ENCODE assay signal across 8 cellular contexts in the genomic region with DNA sequence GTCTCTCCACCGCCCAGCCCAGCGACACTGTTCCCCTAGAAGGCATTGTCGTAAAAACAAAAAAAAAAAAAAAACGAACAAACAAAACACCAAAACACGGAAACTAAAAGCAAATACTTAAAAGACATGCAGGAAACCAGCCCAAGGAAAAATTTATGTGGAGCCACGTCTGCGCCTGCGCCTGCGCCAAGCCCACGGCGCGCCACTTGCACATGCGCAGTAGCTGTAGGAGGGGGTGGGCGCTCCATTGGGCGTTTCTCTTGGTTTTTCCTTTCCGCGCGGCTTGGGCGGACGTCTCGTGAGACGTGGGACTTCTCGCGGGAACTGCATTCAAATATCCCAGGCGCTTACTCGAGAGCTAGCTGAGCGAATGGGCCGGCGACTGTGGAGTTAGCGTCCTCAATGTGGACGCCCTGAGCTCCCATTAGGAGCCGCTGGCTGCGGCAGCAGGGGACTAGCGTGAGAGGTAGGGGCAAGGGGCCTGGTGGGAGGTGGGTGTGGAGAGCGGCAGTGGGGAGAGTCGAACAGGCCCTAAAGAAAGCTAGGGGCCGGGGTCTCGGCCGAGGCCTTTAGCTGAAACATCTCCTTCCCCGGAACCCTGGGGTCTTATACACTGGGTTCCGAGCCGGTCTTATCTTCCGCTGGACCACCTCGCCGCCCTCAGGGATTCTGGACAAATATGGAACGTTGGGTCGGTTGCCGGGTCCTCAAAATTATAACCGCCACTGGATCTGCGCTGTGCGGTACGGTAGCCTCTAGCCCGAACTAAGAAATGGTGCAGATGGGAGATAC. TPM values are rescaled to one million over a fixed set of nuclear protein-coding genes. Genes with fewer than 3 reads are reported as not detected.
A peak's percentile ranks its signal among the peaks of the same experiment; 100 is the strongest.
DNase-seq lines count a peak whose midpoint lies in the region; ATAC-seq and TF ChIP-seq lines count a peak whose summit lies in the region.

A gene with protein sequence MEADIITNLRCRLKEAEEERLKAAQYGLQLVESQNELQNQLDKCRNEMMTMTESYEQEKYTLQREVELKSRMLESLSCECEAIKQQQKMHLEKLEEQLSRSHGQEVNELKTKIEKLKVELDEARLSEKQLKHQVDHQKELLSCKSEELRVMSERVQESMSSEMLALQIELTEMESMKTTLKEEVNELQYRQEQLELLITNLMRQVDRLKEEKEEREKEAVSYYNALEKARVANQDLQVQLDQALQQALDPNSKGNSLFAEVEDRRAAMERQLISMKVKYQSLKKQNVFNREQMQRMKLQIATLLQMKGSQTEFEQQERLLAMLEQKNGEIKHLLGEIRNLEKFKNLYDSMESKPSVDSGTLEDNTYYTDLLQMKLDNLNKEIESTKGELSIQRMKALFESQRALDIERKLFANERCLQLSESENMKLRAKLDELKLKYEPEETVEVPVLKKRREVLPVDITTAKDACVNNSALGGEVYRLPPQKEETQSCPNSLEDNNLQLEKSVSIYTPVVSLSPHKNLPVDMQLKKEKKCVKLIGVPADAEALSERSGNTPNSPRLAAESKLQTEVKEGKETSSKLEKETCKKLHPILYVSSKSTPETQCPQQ (plus strand): TSS at position 350 of the 792 bp plus-strand sequence. CDS start 4,644 bp downstream, outside the sequence.

- H3K79me2 ChIP-seq in DND-41 (ENCODE audit: insufficient read depth, low read length) (peaks cover 51% of the 10 kb centered on the region), GM23248 (ENCODE audit: insufficient read depth) (peaks cover 51% of the 10 kb centered on the region)

- no peaks in the 10 kb centered on the region for H3K9me3 ChIP-seq in DND-41 (ENCODE audit: insufficient read depth, low read length, severe bottlenecking)
- no peaks in the 10 kb centered on the region for H3K9me3 ChIP-seq in GM23248 (ENCODE audit: low read depth)

- no peaks in the 10 kb centered on the region for H3K9me2 ChIP-seq in GM23248 (ENCODE audit: insufficient read depth)

- peak within 1 kb of the TSS; percentile 80 for H2AFZ ChIP-seq in DND-41 (ENCODE audit: low read depth, low read length)
- H2AFZ ChIP-seq in GM23248: peak within 1 kb of the TSS; percentile 91

- H3K27me3 Mint-ChIP-seq in activated T-helper 1 cell treated with anti-CD3 and anti-CD28 coated beads, Interleukin-12 subunit alpha, Interleukin-12 subunit beta, Interleukin-2, Interleukin-4 antibody, amounts not matched to agents 30 ng/mL and 10 ng/mL and 1 ng/mL, durations not matched to agents 14 hours and 24 hours and 36 hours (ENCODE audit: insufficient read depth): peaks cover 7% of the 10 kb centered on the region
- peaks cover 7 to 17% (median 9%) of the 10 kb centered on the region in 3 donors for H3K27me3 Mint-ChIP-seq in naive B cell
- H3K27me3 Mint-ChIP-seq in stimulated activated memory B cell treated with anti-CD40 and anti-IgM and Interleukin-4, amounts not matched to agents 10 μg/mL and 1 μg/mL and 100 μg/mL, for 72 hours: no peaks in the 10 kb centered on the region

- peaks cover 60% of the 10 kb centered on the region for H3F3A ChIP-seq in GM23248 (ENCODE audit: insufficient read depth)

- ATAC-seq in DND-41 (ENCODE audit: insufficient read depth, low read depth): peak; percentile 95
- ATAC-seq in naive B cell (ENCODE audit: low read depth in 2 of 2): peak; percentile 96 to 97
- peak; percentile 96 for ATAC-seq in stimulated activated memory B cell treated with anti-CD40 and anti-IgM and Interleukin-4, amounts not matched to agents 10 μg/mL and 1 μg/mL and 100 μg/mL, for 72 hours

- no peak for TF ChIP-seq CTCF in DND-41 (IDR thresholded peaks at IDR 0.05; ENCODE audit: borderline replicate concordance, extremely low read depth, low read length, poor library complexity, severe bottlenecking)

- H4K20me1 ChIP-seq in DND-41 (ENCODE audit: insufficient read depth, low read length) (peaks cover 7% of the 10 kb centered on the region; the same call in 1 of the 2 replicates), GM23248 (ENCODE audit: insufficient read depth) (no peaks in the 10 kb centered on the region)

- peaks cover 7% of the 10 kb centered on the region for H3K36me3 Mint-ChIP-seq in activated T-helper 1 cell treated with anti-CD3 and anti-CD28 coated beads, Interleukin-12 subunit alpha, Interleukin-12 subunit beta, Interleukin-2, Interleukin-4 antibody, amounts not matched to agents 30 ng/mL and 10 ng/mL and 1 ng/mL, durations not matched to agents 14 hours and 24 hours and 36 hours (ENCODE audit: low read depth)
- H3K36me3 Mint-ChIP-seq in naive B cell: peaks cover 0 to 3% of the 10 kb centered on the region in 2 donors
- peaks cover 19% of the 10 kb centered on the region for H3K36me3 Mint-ChIP-seq in stimulated activated memory B cell treated with anti-CD40 and anti-IgM and Interleukin-4, amounts not matched to agents 10 μg/mL and 1 μg/mL and 100 μg/mL, for 72 hours

- no peaks in the 10 kb centered on the region for H3K9me3 Mint-ChIP-seq in activated T-helper 1 cell treated with anti-CD3 and anti-CD28 coated beads, Interleukin-12 subunit alpha, Interleukin-12 subunit beta, Interleukin-2, Interleukin-4 antibody, amounts not matched to agents 30 ng/mL and 10 ng/mL and 1 ng/mL, durations not matched to agents 14 hours and 24 hours and 36 hours
- no peaks in the 10 kb centered on the region for H3K9me3 Mint-ChIP-seq in naive B cell
- no peaks in the 10 kb centered on the region for H3K9me3 Mint-ChIP-seq in stimulated activated memory B cell treated with anti-CD40 and anti-IgM and Interleukin-4, amounts not matched to agents 10 μg/mL and 1 μg/mL and 100 μg/mL, for 72 hours

- H3K27ac ChIP-seq in DND-41 (ENCODE audit: low read length) (peak within 1 kb of the TSS; percentile 90), GM23248 (peak within 1 kb of the TSS; percentile 83)

- H3K27me3 ChIP-seq in DND-41 (ENCODE audit: insufficient read depth, low read length, poor library complexity) (no peaks in the 10 kb centered on the region), GM23248 (replicated peaks; ENCODE audit: insufficient read depth) (no peaks in the 10 kb centered on the region)

- in situ Hi-C loops in GM23248 (cut with MboI): no loop called here

- H3K4me1 ChIP-seq in DND-41 (ENCODE audit: insufficient read depth, low read length) (peaks cover 28% of the 10 kb centered on the region), GM23248 (ENCODE audit: insufficient read depth) (peaks cover 49% of the 10 kb centered on the region)

- peak; percentile 96 for DNase-seq in DND-41
- peak; percentile 98 for DNase-seq in GM23248
- DNase-seq in Kasumi-1 (lab: John Stamatoyannopoulos, UW): peak; percentile 88 to 91
- peak; percentile 93 for DNase-seq in RPMI7951 (ENCODE audit: low read depth)
- DNase-seq in activated T-helper 1 cell treated with anti-CD3 and anti-CD28 coated beads, Interleukin-12 subunit alpha, Interleukin-12 subunit beta, Interleukin-2, Interleukin-4 antibody, amounts not matched to agents 30 ng/mL and 10 ng/mL and 1 ng/mL, durations not matched to agents 14 hours and 24 hours and 36 hours (ENCODE audit: low spot score): peak; percentile 94
- peak; percentile 94 for DNase-seq in fibroblast of gingiva (ENCODE audit: low read depth)
- DNase-seq in naive B cell: peak; percentile 90

- peaks cover 14% of the 10 kb centered on the region; the same call in 1 of the 2 replicates for H3K36me3 ChIP-seq in DND-41 (ENCODE audit: insufficient read depth, low read length)
- H3K36me3 ChIP-seq in GM23248 (ENCODE audit: low read depth): peaks cover 10% of the 10 kb centered on the region

- H3K4me3 Mint-ChIP-seq in activated T-helper 1 cell treated with anti-CD3 and anti-CD28 coated beads, Interleukin-12 subunit alpha, Interleukin-12 subunit beta, Interleukin-2, Interleukin-4 antibody, amounts not matched to agents 30 ng/mL and 10 ng/mL and 1 ng/mL, durations not matched to agents 14 hours and 24 hours and 36 hours: peak within 1 kb of the TSS; percentile 98
- peak within 1 kb of the TSS; percentile 97 to 100 (median 99) for H3K4me3 Mint-ChIP-seq in naive B cell
- H3K4me3 Mint-ChIP-seq in stimulated activated memory B cell treated with anti-CD40 and anti-IgM and Interleukin-4, amounts not matched to agents 10 μg/mL and 1 μg/mL and 100 μg/mL, for 72 hours: peak within 1 kb of the TSS; percentile 93

- intact Hi-C loops in activated T-helper 1 cell treated with anti-CD3 and anti-CD28 coated beads, Interleukin-12 subunit alpha, Interleukin-12 subunit beta, Interleukin-2, Interleukin-4 antibody, amounts not matched to agents 30 ng/mL and 10 ng/mL and 1 ng/mL, durations not matched to agents 14 hours and 24 hours and 36 hours (cut with micrococcal nuclease): loop anchor here (1.0 to 10.0 kb wide), 14 partner anchors 54 to 1804 kb away; a partner anchor contains a TSS

- H3K9ac ChIP-seq in DND-41 (ENCODE audit: low read depth, low read length) (peak within 1 kb of the TSS; percentile 83), GM23248 (peak within 1 kb of the TSS; percentile 90)

- H3K4me1 Mint-ChIP-seq in activated T-helper 1 cell treated with anti-CD3 and anti-CD28 coated beads, Interleukin-12 subunit alpha, Interleukin-12 subunit beta, Interleukin-2, Interleukin-4 antibody, amounts not matched to agents 30 ng/mL and 10 ng/mL and 1 ng/mL, durations not matched to agents 14 hours and 24 hours and 36 hours (ENCODE audit: low read depth): peaks cover 46% of the 10 kb centered on the region
- H3K4me1 Mint-ChIP-seq in naive B cell: peaks cover 15 to 32% (median 19%) of the 10 kb centered on the region in 3 donors
- peaks cover 29% of the 10 kb centered on the region for H3K4me1 Mint-ChIP-seq in stimulated activated memory B cell treated with anti-CD40 and anti-IgM and Interleukin-4, amounts not matched to agents 10 μg/mL and 1 μg/mL and 100 μg/mL, for 72 hours

- peak within 1 kb of the TSS; percentile 85 for H3K27ac Mint-ChIP-seq in activated T-helper 1 cell treated with anti-CD3 and anti-CD28 coated beads, Interleukin-12 subunit alpha, Interleukin-12 subunit beta, Interleukin-2, Interleukin-4 antibody, amounts not matched to agents 30 ng/mL and 10 ng/mL and 1 ng/mL, durations not matched to agents 14 hours and 24 hours and 36 hours
- H3K27ac Mint-ChIP-seq in naive B cell: peak within 1 kb of the TSS; percentile 86 to 98 (median 94)
- peak within 1 kb of the TSS; percentile 93 for H3K27ac Mint-ChIP-seq in stimulated activated memory B cell treated with anti-CD40 and anti-IgM and Interleukin-4, amounts not matched to agents 10 μg/mL and 1 μg/mL and 100 μg/mL, for 72 hours

- 1 to 2% methylated on average over 50 to 52 of the region's 53 CpGs for WGBS in GM23248 (ENCODE audit: low coverage in 1 of 2, low lambda C conversion rate in 2 of 2, missing lambda C conversion rate in 2 of 2), 2 experiments

- H3K4me3 ChIP-seq in DND-41 (ENCODE audit: low read depth in 1 of 2, low read length in 2 of 2) (peak within 1 kb of the TSS; percentile 62 to 72), GM23248 (peak within 1 kb of the TSS; percentile 99)

- peak within 1 kb of the TSS; percentile 74 for H3K4me2 ChIP-seq in DND-41 (ENCODE audit: insufficient read depth, low read length)
- H3K4me2 ChIP-seq in GM23248 (ENCODE audit: unreplicated experiment): peak within 1 kb of the TSS; percentile 99

RNA-seq across cellular contexts. Expression of the gene that starts here (rescaled TPM):
- total RNA-seq in GM23248 (2014; rRNA removed; shearing (Covaris generic)): 123 and 215 TPM in 2 replicates
- polyA plus RNA-seq in GM23248 (2016; fragmentation: Nextera tagmentation; extraction: Ambion mirVana) (177 TPM in 2 replicates), naive B cell (ENCODE audit: low read depth in 6 of 6) (1 to 10 TPM in 5 of 6 donors, not detected in 1; 5.1 to 9.4 (median 8.3) TPM)
- 87.6 and 114 TPM in 2 replicates for total RNA-seq in RPMI7951 (2014; rRNA removed; shearing (Covaris generic))
- 34.1 and 41.0 TPM in 2 replicates for total RNA-seq in activated T-helper 1 cell treated with anti-CD3 and anti-CD28 coated beads, Interleukin-12 subunit alpha, Interleukin-12 subunit beta, Interleukin-2, Interleukin-4 antibody, amounts not matched to agents 30 ng/mL and 10 ng/mL and 1 ng/mL, durations not matched to agents 14 hours and 24 hours and 36 hours

Comparison
In these comparisons a context has a peak if more than half of its experiments do, and no peak if none do; other contexts are left out.
1. Peak in every context shown above with its lines: DNase-seq, ATAC-seq, H3K4me3 ChIP-seq and H3K27ac ChIP-seq.
2. RNA of the gene that starts here (polyA plus RNA-seq): 177 TPM in GM23248; 5.1 to 9.4 TPM in naive B cell; every median in the first group is over 10 times any median in the second.